ENCODE assay signal across 1 cellular context in genomic region chr17:7684856-7685532, GRCh38.
TF ChIP-seq lines count a peak whose summit lies in the region.

No MANE protein-coding gene starts in this region.

TF ChIP-seq in H1, 55 proteins besides CTCF, POLR2A, EP300 and RAD21:
- TF ChIP-seq TBP (IDR thresholded peaks at IDR 0.05; ENCODE audit: low read depth, low read length) = no peak
- TF ChIP-seq YY1 (IDR thresholded peaks at IDR 0.05; ENCODE audit: low read depth, low read length) = no peak
- no peak for TF ChIP-seq CHD2 (IDR thresholded peaks at IDR 0.05; ENCODE audit: low read length)
- TF ChIP-seq TCF12 (IDR thresholded peaks at IDR 0.05; ENCODE audit: low read depth, low read length) = no peak
- peak; percentile 12 for TF ChIP-seq ASH2L (IDR thresholded peaks at IDR 0.05; ENCODE audit: low read length)
- no peak for TF ChIP-seq KDM4A (IDR thresholded peaks at IDR 0.05; ENCODE audit: low read depth, low read length, severe bottlenecking)
- TF ChIP-seq BACH1 (IDR thresholded peaks at IDR 0.05; ENCODE audit: low read length) = no peak
- no peak for TF ChIP-seq GTF2F1 (IDR thresholded peaks at IDR 0.05; ENCODE audit: borderline replicate concordance, low read depth, low read length)
